ENCODE assay signal across 1 cellular context in the genomic region with DNA sequence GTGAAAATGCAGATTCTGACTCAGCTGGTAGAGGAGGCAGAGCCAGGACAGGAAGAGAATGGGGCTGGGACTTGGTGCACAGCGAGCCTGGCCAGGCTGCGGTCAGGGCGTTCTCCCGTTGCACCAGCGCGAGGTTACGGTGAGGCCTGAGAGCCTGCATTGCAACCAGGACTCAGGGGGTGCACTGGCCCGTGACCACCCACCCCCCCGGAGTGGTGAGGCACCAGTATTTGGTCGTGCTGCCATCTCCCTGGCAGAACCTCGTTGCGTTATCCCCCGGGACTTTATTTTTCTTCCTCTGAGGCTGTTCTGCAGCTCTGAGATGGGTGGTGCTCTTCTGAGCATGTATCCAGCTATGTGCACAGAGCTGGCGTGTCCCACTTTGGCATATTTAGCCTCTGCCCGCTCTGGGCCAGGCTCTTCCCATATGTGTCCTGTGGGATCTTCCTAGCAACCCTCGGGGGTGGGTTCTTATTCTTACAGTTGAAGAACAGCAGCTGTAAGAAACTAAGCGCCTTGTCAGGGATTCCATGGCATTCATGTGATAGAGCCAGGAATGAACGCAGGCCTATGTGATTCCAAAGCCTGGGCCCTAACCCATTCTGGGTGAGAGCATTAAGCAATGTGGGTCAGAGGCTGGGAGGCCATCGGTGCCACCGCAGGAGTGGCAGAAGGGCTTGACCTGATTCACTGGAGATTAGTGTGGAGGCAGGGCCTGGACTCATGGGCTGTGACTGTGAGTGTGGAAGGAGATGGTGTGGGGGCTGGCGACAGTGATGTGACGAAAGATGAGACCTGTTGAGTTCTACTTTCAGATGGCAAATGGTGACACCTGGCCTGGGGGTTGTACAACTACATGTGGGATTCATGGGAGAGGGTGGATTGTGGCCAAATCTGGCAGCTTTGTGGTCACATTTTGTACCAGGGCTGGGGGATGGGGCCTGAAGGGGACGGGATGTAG.
TF ChIP-seq lines count a peak whose summit lies in the region.

No MANE protein-coding gene starts in this region.

TF ChIP-seq in WTC11, 78 proteins besides CTCF, POLR2A, EP300 and RAD21 (continued from another document):
- TF ChIP-seq AFF4 (CRISPR knock-in tag; IDR thresholded peaks at IDR 0.05; ENCODE audit: borderline replicate concordance) (no peak), ZNF416 (CRISPR knock-in tag; IDR thresholded peaks at IDR 0.05) (no peak), RELA (CRISPR knock-in tag; IDR thresholded peaks at IDR 0.05; ENCODE audit: borderline replicate concordance) (no peak), E2F4 (CRISPR knock-in tag; IDR thresholded peaks at IDR 0.05; ENCODE audit: borderline replicate concordance, low read depth) (no peak), SMAD3 (CRISPR knock-in tag; IDR thresholded peaks at IDR 0.05; ENCODE audit: borderline replicate concordance) (no peak), NR3C1 (CRISPR knock-in tag; conservative IDR thresholded peaks at IDR 0.05; ENCODE audit: low read depth) (no peak)
- TF ChIP-seq, protein P1, sequence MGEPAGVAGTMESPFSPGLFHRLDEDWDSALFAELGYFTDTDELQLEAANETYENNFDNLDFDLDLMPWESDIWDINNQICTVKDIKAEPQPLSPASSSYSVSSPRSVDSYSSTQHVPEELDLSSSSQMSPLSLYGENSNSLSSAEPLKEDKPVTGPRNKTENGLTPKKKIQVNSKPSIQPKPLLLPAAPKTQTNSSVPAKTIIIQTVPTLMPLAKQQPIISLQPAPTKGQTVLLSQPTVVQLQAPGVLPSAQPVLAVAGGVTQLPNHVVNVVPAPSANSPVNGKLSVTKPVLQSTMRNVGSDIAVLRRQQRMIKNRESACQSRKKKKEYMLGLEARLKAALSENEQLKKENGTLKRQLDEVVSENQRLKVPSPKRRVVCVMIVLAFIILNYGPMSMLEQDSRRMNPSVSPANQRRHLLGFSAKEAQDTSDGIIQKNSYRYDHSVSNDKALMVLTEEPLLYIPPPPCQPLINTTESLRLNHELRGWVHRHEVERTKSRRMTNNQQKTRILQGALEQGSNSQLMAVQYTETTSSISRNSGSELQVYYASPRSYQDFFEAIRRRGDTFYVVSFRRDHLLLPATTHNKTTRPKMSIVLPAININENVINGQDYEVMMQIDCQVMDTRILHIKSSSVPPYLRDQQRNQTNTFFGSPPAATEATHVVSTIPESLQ (CRISPR knock-in tag; IDR thresholded peaks at IDR 0.05) = no peak
